ENCODE assay signal across 8 cellular contexts in genomic region chr2:105398522-105399206, GRCh38. TPM values are rescaled to one million over a fixed set of nuclear protein-coding genes. Genes with fewer than 3 reads are reported as not detected.
DNase-seq lines count a peak whose midpoint lies in the region; ATAC-seq and TF ChIP-seq lines count a peak whose summit lies in the region.

A gene with protein sequence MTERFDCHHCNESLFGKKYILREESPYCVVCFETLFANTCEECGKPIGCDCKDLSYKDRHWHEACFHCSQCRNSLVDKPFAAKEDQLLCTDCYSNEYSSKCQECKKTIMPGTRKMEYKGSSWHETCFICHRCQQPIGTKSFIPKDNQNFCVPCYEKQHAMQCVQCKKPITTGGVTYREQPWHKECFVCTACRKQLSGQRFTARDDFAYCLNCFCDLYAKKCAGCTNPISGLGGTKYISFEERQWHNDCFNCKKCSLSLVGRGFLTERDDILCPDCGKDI (minus strand): TSS chr2:105399051. CDS start chr2:105386516, 12,535 bp downstream.

- intact Hi-C loops in right lobe of liver (cut with DNase I) = no loop called here

- WGBS in right lobe of liver (ENCODE audit: insufficient coverage, low coverage, low lambda C conversion rate, missing lambda C conversion rate) = 0% methylated on average over 17 of the region's 61 CpGs

- no peaks in the 10 kb centered on the region for H3K9me3 ChIP-seq in right lobe of liver

- peak; percentile 95 for TF ChIP-seq POLR2A in right lobe of liver (IDR thresholded peaks at IDR 0.05)

- ATAC-seq in HG02970 (IDR thresholded peaks at IDR 0.05; ENCODE audit: low FRiP score, unreplicated experiment) (peak; percentile 93), right lobe of liver (peak; percentile 94 to 97 (median 96))

- TF ChIP-seq CTCF in right lobe of liver (IDR thresholded peaks at IDR 0.05) = peak; percentile 42 to 58 (median 52)

- H3K27ac ChIP-seq in right lobe of liver = peak within 1 kb of the TSS; percentile 66 to 74 (median 70)

- H3K4me1 ChIP-seq in right lobe of liver = peaks cover 0 to 7% (median 0%) of the 10 kb centered on the region in 4 donors

- no peaks in the 10 kb centered on the region for H3K36me3 ChIP-seq in right lobe of liver

- H3K4me3 ChIP-seq in right lobe of liver = peak within 1 kb of the TSS; percentile 62 to 67 (median 63)

- DNase-seq in SIG-M5 treated with dmso at 0.1 percent for 504 hours (lab: John Stamatoyannopoulos, UW; ENCODE audit: unreplicated experiment) = peak; percentile 59
- DNase-seq in SIG-M5 (lab: John Stamatoyannopoulos, UW) = no peak
- peak; percentile 59 for DNase-seq in NCI-H2196 treated with DMSO at 0.1 percent for 48 hours (lab: John Stamatoyannopoulos, UW; ENCODE audit: unreplicated experiment)
- DNase-seq in activated CD4-positive, alpha-beta T cell treated with anti-CD3 and anti-CD28 coated beads, Interleukin-2, amount 50 U/mL, for 1 hour = peak; percentile 63
- peak; percentile 90 for DNase-seq in dermis blood vessel endothelial cell
- peak; percentile 69 to 80 (median 73) for DNase-seq in right lobe of liver
- peak; percentile 9 to 52 (median 33) for DNase-seq in stimulated activated CD4-positive, alpha-beta T cell treated with anti-CD3 and anti-CD28 coated beads, TNF-alpha, amount 100 ng/mL, for 1 hour (ENCODE audit: low read depth in 3 of 3, low spot score in 1 of 3)

- no peaks in the 10 kb centered on the region for H3K27me3 ChIP-seq in right lobe of liver

RNA-seq across cellular contexts. Expression of the gene that starts here (rescaled TPM):
- total RNA-seq in dermis blood vessel endothelial cell = 42.0 and 56.4 TPM in 2 replicates
- 10 to 100 TPM in 3 of 6 experiments, 1 to 10 TPM in 3; 4.2 to 36.6 (median 12.0) TPM for total RNA-seq in right lobe of liver
